13 cellular contexts compared by ENCODE assay signal in the genomic region with DNA sequence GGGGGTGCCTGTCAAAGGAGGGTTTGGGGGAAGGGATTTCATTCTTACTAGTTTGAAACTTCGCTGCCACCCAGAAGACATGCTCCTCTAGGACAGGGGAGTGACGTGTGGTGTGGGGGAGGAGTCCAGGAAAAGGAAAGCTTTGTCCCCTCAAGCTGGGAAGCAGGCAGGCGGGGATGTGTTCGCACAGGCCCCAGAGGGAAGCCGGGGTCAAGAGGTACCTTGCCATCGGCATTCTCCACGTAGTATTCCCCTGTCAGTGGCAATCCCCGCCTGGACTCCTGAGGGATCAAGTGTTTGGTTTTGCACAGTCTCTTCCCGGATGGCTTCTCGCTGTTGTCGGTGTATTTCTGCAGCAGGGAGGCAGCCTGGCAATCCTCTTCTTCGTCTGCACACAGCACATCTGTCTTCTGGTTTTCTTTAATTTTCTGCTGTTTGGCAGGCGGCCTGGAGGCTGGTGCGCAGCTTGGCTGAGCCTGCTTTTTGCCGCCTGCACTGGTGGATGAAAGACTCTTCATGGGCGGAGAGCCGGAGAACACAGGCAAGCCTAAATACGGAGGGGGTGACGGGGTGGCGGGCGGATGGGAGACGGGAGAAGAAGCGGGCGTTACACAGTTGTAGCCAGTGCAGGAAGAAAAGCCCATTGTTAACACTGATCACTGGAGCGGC. TPM values are rescaled to one million over a fixed set of nuclear protein-coding genes. Genes with fewer than 3 reads are reported as not detected.
DNase-seq lines count a peak whose midpoint lies in the region; ATAC-seq and TF ChIP-seq lines count a peak whose summit lies in the region.
"Had no signal": no experiment of that assay in that cellular context is flagged by ENCODE, and none has a peak within 500 bp of the region (broad histone marks: within the 10 kb centered on the region; RNA-seq: fewer than 3 reads in every experiment).

No MANE protein-coding gene starts in this region.

- peaks cover 34% of the 10 kb centered on the region for H3K36me3 Mint-ChIP-seq in type B pancreatic cell

- H3K4me1 ChIP-seq in cardiac muscle cell (ENCODE audit: low read depth) (no peaks in the 10 kb centered on the region), muscle layer of colon (ENCODE audit: insufficient read depth, low read length) (peaks cover 5% of the 10 kb centered on the region)
- H3K4me1 ChIP-seq: upper lobe of left lung had no signal

- H3K27ac ChIP-seq in cardiac muscle cell (peak overlapping the region; percentile 38), dorsolateral prefrontal cortex (peak overlapping the region in 12 of 59 donors; percentile 14 to 60 (median 40)), muscle layer of colon (ENCODE audit: low read depth, low read length) (peak overlapping the region; percentile 42)
- H3K27ac ChIP-seq: RWPE1, upper lobe of left lung had no signal

- H3K9ac ChIP-seq in muscle layer of colon (ENCODE audit: low read length) = no peak overlapping the region

- no peak for TF ChIP-seq CTCF in cardiac muscle cell (IDR thresholded peaks at IDR 0.05; ENCODE audit: low read depth, low read length)
- no peak for TF ChIP-seq CTCF in dorsolateral prefrontal cortex (IDR thresholded peaks at IDR 0.05 in 54 of 56, conservative IDR thresholded peaks at IDR 0.05 in 2 of 56; ENCODE audit: low read depth in 1 of 56, partially characterized antibody in 56 of 56)
- no peak for TF ChIP-seq CTCF in type B pancreatic cell (conservative IDR thresholded peaks at IDR 0.05)

- H3K9me3 ChIP-seq in cardiac muscle cell (ENCODE audit: low read depth) (no peaks in the 10 kb centered on the region), muscle layer of colon (ENCODE audit: low read length) (no peaks in the 10 kb centered on the region)
- H3K9me3 ChIP-seq: upper lobe of left lung had no signal

- H3K4me1 Mint-ChIP-seq in type B pancreatic cell (ENCODE audit: unreplicated experiment) = peaks cover 9% of the 10 kb centered on the region

- H3K36me3 ChIP-seq in cardiac muscle cell (peaks cover 29% of the 10 kb centered on the region), muscle layer of colon (ENCODE audit: insufficient read depth, low read length) (peaks cover 12% of the 10 kb centered on the region)

- H3K27ac Mint-ChIP-seq in type B pancreatic cell = peak overlapping the region; percentile 21

- no peaks in the 10 kb centered on the region for H3K9me3 Mint-ChIP-seq in type B pancreatic cell
- H3K9me3 Mint-ChIP-seq: T-helper 1 cell treated with Interleukin-12 subunit alpha and Interleukin-12 subunit beta and Interleukin-4 antibody, amounts not matched to agents 30 μg/mL and 1 μg/mL, for 36 hours had no signal

- H3K4me3 ChIP-seq in cardiac muscle cell (no peak overlapping the region), dorsolateral prefrontal cortex (no peak overlapping the region), muscle layer of colon (ENCODE audit: low read depth in 1 of 2, low read length in 2 of 2) (no peak overlapping the region)
- H3K4me3 ChIP-seq: upper lobe of left lung had no signal

- H3K4me3 Mint-ChIP-seq in type B pancreatic cell = peak overlapping the region; percentile 39
- H3K4me3 Mint-ChIP-seq: T-helper 1 cell treated with Interleukin-12 subunit alpha and Interleukin-12 subunit beta and Interleukin-4 antibody, amounts not matched to agents 30 μg/mL and 1 μg/mL, for 36 hours had no signal

- ATAC-seq in left cardiac atrium = no peak
- no peak for ATAC-seq in GM18519 (IDR thresholded peaks at IDR 0.05; ENCODE audit: low FRiP score, unreplicated experiment)
- ATAC-seq: left colon had no signal

- no peaks in the 10 kb centered on the region for H3K27me3 Mint-ChIP-seq in type B pancreatic cell

- DNase-seq in cardiac muscle cell (ENCODE audit: low read depth in 1 of 2, low spot score in 1 of 2) (no peak), left cardiac atrium (no peak), dorsolateral prefrontal cortex (peak in 7 of 10 donors; percentile 49 to 70 (median 64)), type B pancreatic cell (ENCODE audit: extremely low spot score, unreplicated experiment) (no peak), NCI-H2227 treated with DMSO at 0.1 percent for 48 hours (lab: John Stamatoyannopoulos, UW) (no peak), NOMO-1 treated with dmso at 0.1 percent for 144 hours (lab: John Stamatoyannopoulos, UW; ENCODE audit: unreplicated experiment) (no peak)
- DNase-seq: NCI-H82 had no signal

- H3K27me3 ChIP-seq in cardiac muscle cell = no peaks in the 10 kb centered on the region
- peaks cover 0 to 85% (median 8%) of the 10 kb centered on the region in 45 donors for H3K27me3 ChIP-seq in dorsolateral prefrontal cortex
- H3K27me3 ChIP-seq in muscle layer of colon (ENCODE audit: control insufficient read depth in 1 of 2, insufficient read depth in 2 of 2, low read length in 2 of 2) = peaks cover 0 to 6% of the 10 kb centered on the region in 2 donors
- H3K27me3 ChIP-seq: upper lobe of left lung had no signal

- intact Hi-C loops in left cardiac atrium (cut with DNase I) = no loop called here
- intact Hi-C loops in dorsolateral prefrontal cortex (cut with DNase I) = loop anchor here in 1 of 2 donors (5.0 kb wide), 1 partner anchor 45 kb away; no protein-coding TSS in a partner anchor

RNA-seq across cellular contexts. Expression of a gene that starts 35.1 kb away (rescaled TPM):
- 56.3 and 90.5 TPM in 2 replicates for total RNA-seq in cardiac muscle cell
- polyA plus RNA-seq in cardiac muscle cell = 30.0 and 43.1 TPM in 2 replicates
- total RNA-seq in left cardiac atrium = 10 to 100 TPM; 10.8 to 21.6 TPM
- total RNA-seq in dorsolateral prefrontal cortex = 10 to 100 TPM; 10.5 to 38.3 (median 19.7) TPM
- 27.2 and 37.3 TPM in 2 replicates for total RNA-seq in type B pancreatic cell (ENCODE audit: low replicate concordance)

Comparison
In these comparisons a context has a peak if more than half of its experiments do, and no peak if none do; other contexts are left out.
1. DNase-seq: peak in dorsolateral prefrontal cortex (7 of 10); none in cardiac muscle cell (0 of 2), left cardiac atrium (single experiment), type B pancreatic cell (single experiment), NCI-H2227 treated with DMSO at 0.1 percent for 48 hours (single experiment) and NOMO-1 treated with dmso at 0.1 percent for 144 hours (single experiment).